In genomic region chr2:218286570-218287459, GRCh38 we compare ENCODE assay signal across 8 cellular contexts. TPM values are rescaled to one million over a fixed set of nuclear protein-coding genes. Genes with fewer than 3 reads are reported as not detected.
DNase-seq lines count a peak whose midpoint lies in the region; ATAC-seq and TF ChIP-seq lines count a peak whose summit lies in the region.

No MANE protein-coding gene starts in this region.

- peaks cover 91% of the 10 kb centered on the region for H3K4me1 Mint-ChIP-seq in activated B cell treated with CpG ODN at 0.5 μM for 24 hours

- H3K27me3 Mint-ChIP-seq in activated B cell treated with CpG ODN at 0.5 μM for 24 hours: no peaks in the 10 kb centered on the region

- CTCF ChIA-PET in activated B cell treated with CpG ODN at 0.5 μM for 24 hours (lab: Charles Lee): interaction anchor here (0.8 to 11.6 kb wide), 4 partner anchors 14 to 110 kb away, joined by 3 to 138 read pairs (median 8); partner anchors contain the start of genes AAMP and PNKD

- H3K27me3 ChIP-seq in H7 (ENCODE audit: control insufficient read depth, insufficient read depth, low read length) (peaks cover 2% of the 10 kb centered on the region; the same call in 1 of the 2 replicates), kidney epithelial cell (ENCODE audit: control insufficient read depth, insufficient read depth, low read length) (no peaks in the 10 kb centered on the region)

- no peaks in the 10 kb centered on the region for H3K9me3 Mint-ChIP-seq in activated B cell treated with CpG ODN at 0.5 μM for 24 hours

- H3K4me3 ChIP-seq in H7 (ENCODE audit: insufficient read depth, low read depth, low read length) (no peak overlapping the region), kidney epithelial cell (ENCODE audit: low read depth, low read length) (peak overlapping the region; percentile 32)

- DNase-seq in GDM1 (lab: John Stamatoyannopoulos, UW): peak; percentile 63
- peak; percentile 93 for DNase-seq in H7
- DNase-seq in LoVo (ENCODE audit: low spot score): peak; percentile 95
- peak; percentile 63 for DNase-seq in activated B cell treated with CpG ODN at 0.5 μM for 24 hours
- peak; percentile 88 for DNase-seq in central memory CD4-positive, alpha-beta T cell
- peak; percentile 88 for DNase-seq in kidney epithelial cell (ENCODE audit: low read depth)
- DNase-seq in stimulated activated CD4-positive, alpha-beta T cell treated with anti-CD3 and anti-CD28 coated beads, Interleukin-15, amount 100 ng/mL, for 24 hours: peak; percentile 86
- DNase-seq in NCI-H2107 treated with DMSO at 0.1 percent for 48 hours (lab: John Stamatoyannopoulos, UW; ENCODE audit: unreplicated experiment): no peak

- intact Hi-C loops in activated B cell treated with CpG ODN at 0.5 μM for 24 hours (cut with micrococcal nuclease): loop anchor here (1.0 to 2.0 kb wide), 4 partner anchors 15 to 282 kb away; partner anchors contain the start of genes CNOT9 and USP37

- POLR2A ChIA-PET in activated B cell treated with CpG ODN at 0.5 μM for 24 hours (lab: Charles Lee): interaction anchor here (0.5 to 4.7 kb wide), 15 partner anchors 13 to 1085 kb away, joined by 3 to 56 read pairs (median 4); partner anchors contain the start of genes AAMP, ARPC2, BCS1L and CTDSP1

- ATAC-seq in activated B cell treated with CpG ODN at 0.5 μM for 24 hours (ENCODE audit: low read depth): peak; percentile 73

- H3K36me3 ChIP-seq in H7 (replicated peaks; ENCODE audit: control insufficient read depth, insufficient read depth, low read length) (no peaks in the 10 kb centered on the region), kidney epithelial cell (ENCODE audit: control insufficient read depth, insufficient read depth, low read length) (no peaks in the 10 kb centered on the region)

- peak overlapping the region; percentile 94 for H3K27ac Mint-ChIP-seq in activated B cell treated with CpG ODN at 0.5 μM for 24 hours

- H3K4me3 Mint-ChIP-seq in activated B cell treated with CpG ODN at 0.5 μM for 24 hours: peak overlapping the region; percentile 77

- TF ChIP-seq CTCF in activated B cell treated with CpG ODN at 0.5 μM for 24 hours (IDR thresholded peaks at IDR 0.05) (no peak), kidney epithelial cell (IDR thresholded peaks at IDR 0.05; ENCODE audit: insufficient read depth, low read length, poor library complexity, severe bottlenecking) (no peak)

- peaks cover 18% of the 10 kb centered on the region for H3K36me3 Mint-ChIP-seq in activated B cell treated with CpG ODN at 0.5 μM for 24 hours (ENCODE audit: low read depth)

RNA-seq across cellular contexts. Expression of gene TMBIM1, which starts 5.5 kb away (rescaled TPM):
- 34.1 and 35.6 TPM in 2 replicates for total RNA-seq in H7 (2014; rRNA removed; shearing (Covaris generic))
- total RNA-seq in activated B cell treated with CpG ODN at 0.5 μM for 24 hours (40.7 and 45.0 TPM in 2 replicates), kidney epithelial cell (155 and 160 TPM in 2 replicates)

RNA-seq across cellular contexts. Expression of gene PNKD, which starts 16.5 kb away (rescaled TPM):
- 46.5 and 61.3 TPM in 2 replicates for total RNA-seq in H7 (2014; rRNA removed; shearing (Covaris generic))
- total RNA-seq in activated B cell treated with CpG ODN at 0.5 μM for 24 hours: 21.0 and 23.7 TPM in 2 replicates
- 36.8 and 45.4 TPM in 2 replicates for total RNA-seq in kidney epithelial cell

RNA-seq across cellular contexts. Expression of gene AAMP, which starts 16.9 kb away (rescaled TPM):
- 139 and 141 TPM in 2 replicates for total RNA-seq in H7 (2014; rRNA removed; shearing (Covaris generic))
- total RNA-seq in activated B cell treated with CpG ODN at 0.5 μM for 24 hours (63.4 and 63.6 TPM in 2 replicates), kidney epithelial cell (173 and 174 TPM in 2 replicates)

RNA-seq across cellular contexts. Expression of gene GPBAR1, which starts 26.0 kb away (rescaled TPM):
- total RNA-seq in H7 (2014; rRNA removed; shearing (Covaris generic)): 0.11 TPM in 1 of 2 replicates, not detected in the other
- total RNA-seq in activated B cell treated with CpG ODN at 0.5 μM for 24 hours: 0.67 and 0.81 TPM in 2 replicates
- 0.92 TPM in 1 of 2 replicates, not detected in the other for total RNA-seq in kidney epithelial cell
